In genomic region chr1:222627232-222627631, GRCh38 we compare ENCODE assay signal across 17 cellular contexts. TPM values are rescaled to one million over a fixed set of nuclear protein-coding genes. Genes with fewer than 3 reads are reported as not detected.
DNase-seq lines count a peak whose midpoint lies in the region; ATAC-seq and TF ChIP-seq lines count a peak whose summit lies in the region.
"Had no signal": no experiment of that assay in that cellular context is flagged by ENCODE, and none has a peak within 500 bp of the region (broad histone marks: within the 10 kb centered on the region; RNA-seq: fewer than 3 reads in every experiment).

No MANE protein-coding gene starts in this region.

- H3K27ac ChIP-seq in IMR-90 (ENCODE audit: insufficient read depth, low read length): no peak overlapping the region
- H3K27ac ChIP-seq: esophagus squamous epithelium, KMS-11, SJSA1, spleen had no signal

- H4K91ac ChIP-seq in IMR-90 (ENCODE audit: insufficient read depth, low read depth, low read length): no peak overlapping the region

- peaks cover 33% of the 10 kb centered on the region for H3K36me3 ChIP-seq in IMR-90 (ENCODE audit: control insufficient read depth, insufficient read depth, low read length)

- no CpG with 5 or more reads among the region's 6 CpGs for WGBS in IMR-90 (ENCODE audit: extremely low coverage in 2 of 2, insufficient read length in 1 of 2), 2 experiments

- TF ChIP-seq RAD21 in IMR-90 (IDR thresholded peaks at IDR 0.05; ENCODE audit: low read length): no peak

- no peak overlapping the region for H3K4ac ChIP-seq in IMR-90 (ENCODE audit: low read depth, low read length)

- no peak overlapping the region for H2BK15ac ChIP-seq in IMR-90 (ENCODE audit: low read depth, low read length)

- H3K23ac ChIP-seq in IMR-90 (ENCODE audit: low read depth, low read length): no peak overlapping the region

- CTCF ChIA-PET in IMR-90 (lab: Yijun Ruan, JAX): interaction anchor here (1.5 kb wide), 1 partner anchor 162 kb away, joined by 4 read pairs; no protein-coding TSS in a partner anchor

- in situ Hi-C loops in IMR-90 (cut with MboI; ENCODE audit: low sequenced_read_pairs): loop anchor here (25.0 kb wide), 2 partner anchors 890 to 1165 kb away; partner anchors contain the start of gene DUSP10

- intact Hi-C loops in IMR-90 (cut with micrococcal nuclease) (no loop called here), left cardiac atrium (cut with DNase I) (no loop called here)

- H2AK9ac ChIP-seq in IMR-90 (replicated peaks; ENCODE audit: low read depth, low read length, poor library complexity): no peak overlapping the region

- H3K4me1 ChIP-seq in IMR-90 (ENCODE audit: control insufficient read depth, insufficient read depth, low read length): peaks cover 7% of the 10 kb centered on the region; the same call in 1 of the 2 replicates
- H3K4me1 ChIP-seq: esophagus squamous epithelium, SJSA1, spleen had no signal

- no peak overlapping the region for H2BK20ac ChIP-seq in IMR-90 (ENCODE audit: low read depth, low read length)

- no peaks in the 10 kb centered on the region for H4K20me1 ChIP-seq in IMR-90 (ENCODE audit: insufficient read depth, low read length)

- H3K4me3 ChIP-seq in IMR-90 (ENCODE audit: insufficient read depth, low read depth, low read length) (no peak overlapping the region), cardiac fibroblast (replicated peaks in 1 of 2; ENCODE audit: low read depth in 2 of 2, low read length in 2 of 2) (no peak overlapping the region)
- H3K4me3 ChIP-seq: esophagus squamous epithelium, SJSA1, spleen had no signal

- H2AK5ac ChIP-seq in IMR-90 (ENCODE audit: low read depth, low read length): no peak overlapping the region

- POLR2A ChIA-PET in IMR-90 (lab: Charles Lee; ENCODE audit: unreplicated experiment): no interaction called here

- no peak overlapping the region for H3K4me2 ChIP-seq in IMR-90 (ENCODE audit: low read depth, low read length)
- H3K4me2 ChIP-seq: KMS-11 had no signal

- no peak overlapping the region for H4K8ac ChIP-seq in IMR-90 (ENCODE audit: low read depth in 2 of 2, low read length in 2 of 2)

- peak; percentile 61 for DNase-seq in IMR-90
- DNase-seq in cardiac fibroblast (ENCODE audit: low read depth in 2 of 2): peak; percentile 89 to 95
- DNase-seq in left cardiac atrium: no peak
- DNase-seq in stromal cell of bone marrow (ENCODE audit: low read depth): peak; percentile 96
- DNase-seq in RKO (ENCODE audit: low spot score): no peak
- no peak for DNase-seq in NCI-H1048 (lab: John Stamatoyannopoulos, UW)
- DNase-seq: activated CD4-positive, alpha-beta T cell treated with anti-CD3 and anti-CD28 coated beads for 4 hours; CD8-positive, alpha-beta T cell; cortex of kidney; esophagus squamous epithelium; NCI-H345; occipital lobe; spleen had no signal

- H2BK120ac ChIP-seq in IMR-90 (ENCODE audit: low read depth, low read length): no peak overlapping the region

- no peaks in the 10 kb centered on the region for H3K27me3 ChIP-seq in IMR-90 (ENCODE audit: control insufficient read depth, insufficient read depth, low read length)
- H3K27me3 ChIP-seq: esophagus squamous epithelium, SJSA1, spleen had no signal

- no peak overlapping the region for H3K18ac ChIP-seq in IMR-90 (ENCODE audit: low read depth, low read length)

- H2BK5ac ChIP-seq in IMR-90 (ENCODE audit: low read depth, low read length, poor library complexity, severe bottlenecking): no peak overlapping the region

- no peak overlapping the region for H2AFZ ChIP-seq in IMR-90 (replicated peaks; ENCODE audit: low read length, poor library complexity)

- no TSS peak for BruUV-seq in IMR-90 (replicated peaks; lab: Mats Ljungman, UMichigan)

- ATAC-seq in IMR-90 (ENCODE audit: low read depth) (no peak), left cardiac atrium (peak; percentile 59 to 92), HG02610 (IDR thresholded peaks at IDR 0.05; ENCODE audit: unreplicated experiment) (no peak)
- ATAC-seq: CD8-positive, alpha-beta T cell; HCT116 had no signal

- no peak overlapping the region for H3K56ac ChIP-seq in IMR-90 (ENCODE audit: extremely low read depth, insufficient read depth, low read length)

- no peaks in the 10 kb centered on the region for H3K9me3 ChIP-seq in IMR-90 (ENCODE audit: control insufficient read depth, insufficient read depth, low read length)
- H3K9me3 ChIP-seq: esophagus squamous epithelium, SJSA1, spleen had no signal

- TF ChIP-seq CTCF in IMR-90 (conservative IDR thresholded peaks at IDR 0.05; ENCODE audit: low read depth, low read length) (no peak), cardiac fibroblast (IDR thresholded peaks at IDR 0.05; ENCODE audit: low read depth, low read length) (no peak)

- dilution Hi-C loops in IMR-90 (cut with HindIII; ENCODE audit: low sequenced_read_pairs, unreplicated experiment): no loop called here

- peaks cover 0 to 6% of the 10 kb centered on the region in 2 experiments; a peak in 1 of 4 replicates for H3K79me1 ChIP-seq in IMR-90 (ENCODE audit: low read depth in 1 of 2, low read length in 2 of 2)

- no peak for TF ChIP-seq POLR2A in IMR-90 (IDR thresholded peaks at IDR 0.05; ENCODE audit: low read depth, low read length)

- H3K9me1 ChIP-seq in IMR-90 (ENCODE audit: insufficient read depth, low read length): peaks cover 4% of the 10 kb centered on the region

- no peak overlapping the region for H4K5ac ChIP-seq in IMR-90 (ENCODE audit: low read depth, low read length)

- no peak overlapping the region for H3K14ac ChIP-seq in IMR-90 (replicated peaks; ENCODE audit: low read depth, low read length)

- H3K9ac ChIP-seq in IMR-90 (ENCODE audit: low read depth, low read length): no peak overlapping the region
- H3K9ac ChIP-seq: KMS-11 had no signal

TF ChIP-seq in IMR-90, 13 proteins besides CTCF, POLR2A, EP300 and RAD21:
- TF ChIP-seq FOS (IDR thresholded peaks at IDR 0.05; ENCODE audit: low read depth, low read length): 0 out of 2 replicates have a peak, but pooled peaks have one; percentile 3
- no peak for TF ChIP-seq NFE2L2 (IDR thresholded peaks at IDR 0.05; ENCODE audit: low read depth, low read length)
TF ChIP-seq in IMR-90: peak in this region for 1.

RNA-seq across cellular contexts. Expression of gene MIA3, which starts 9.3 kb away (rescaled TPM):
- total RNA-seq in IMR-90 (2012; rRNA removed) (35.0 and 43.3 TPM in 2 replicates), left cardiac atrium (10 to 100 TPM; 52.9 to 55.8 TPM)
- 45.4 and 54.2 TPM in 2 replicates for polyA plus RNA-seq in IMR-90 (2012; rRNA removed)
- polyA plus RNA-seq in IMR-90 (2012; cell fraction: cytosol; rRNA removed): 42.5 and 46.9 TPM in 2 replicates
- 169 and 205 TPM in 2 replicates for polyA plus RNA-seq in IMR-90 (2012; cell fraction: nucleus; rRNA removed; ENCODE audit: low replicate concordance)

RNA-seq across cellular contexts. Expression of gene TAF1A, which starts 37.5 kb away (rescaled TPM):
- 5.4 and 10.0 TPM in 2 replicates for total RNA-seq in IMR-90 (2012; rRNA removed)
- 2.4 and 3.8 TPM in 2 replicates for polyA plus RNA-seq in IMR-90 (2012; rRNA removed)
- polyA plus RNA-seq in IMR-90 (2012; cell fraction: cytosol; rRNA removed): 0.41 and 1.2 TPM in 2 replicates
- polyA plus RNA-seq in IMR-90 (2012; cell fraction: nucleus; rRNA removed; ENCODE audit: low replicate concordance): 0.76 and 7.2 TPM in 2 replicates
- 1 to 10 TPM; 4.0 to 4.2 TPM for total RNA-seq in left cardiac atrium

Comparison
In these comparisons a context has a peak if more than half of its experiments do, and no peak if none do; other contexts are left out.
1. ATAC-seq: peak in left cardiac atrium (2 of 2); none in IMR-90 (single experiment) and HG02610 (single experiment).
2. DNase-seq: peak in IMR-90 (single experiment), cardiac fibroblast (2 of 2) and stromal cell of bone marrow (single experiment); none in left cardiac atrium (single experiment), RKO (single experiment) and NCI-H1048 (single experiment).